Comparison of ENCODE assay signal across 8 cellular contexts in the genomic region with DNA sequence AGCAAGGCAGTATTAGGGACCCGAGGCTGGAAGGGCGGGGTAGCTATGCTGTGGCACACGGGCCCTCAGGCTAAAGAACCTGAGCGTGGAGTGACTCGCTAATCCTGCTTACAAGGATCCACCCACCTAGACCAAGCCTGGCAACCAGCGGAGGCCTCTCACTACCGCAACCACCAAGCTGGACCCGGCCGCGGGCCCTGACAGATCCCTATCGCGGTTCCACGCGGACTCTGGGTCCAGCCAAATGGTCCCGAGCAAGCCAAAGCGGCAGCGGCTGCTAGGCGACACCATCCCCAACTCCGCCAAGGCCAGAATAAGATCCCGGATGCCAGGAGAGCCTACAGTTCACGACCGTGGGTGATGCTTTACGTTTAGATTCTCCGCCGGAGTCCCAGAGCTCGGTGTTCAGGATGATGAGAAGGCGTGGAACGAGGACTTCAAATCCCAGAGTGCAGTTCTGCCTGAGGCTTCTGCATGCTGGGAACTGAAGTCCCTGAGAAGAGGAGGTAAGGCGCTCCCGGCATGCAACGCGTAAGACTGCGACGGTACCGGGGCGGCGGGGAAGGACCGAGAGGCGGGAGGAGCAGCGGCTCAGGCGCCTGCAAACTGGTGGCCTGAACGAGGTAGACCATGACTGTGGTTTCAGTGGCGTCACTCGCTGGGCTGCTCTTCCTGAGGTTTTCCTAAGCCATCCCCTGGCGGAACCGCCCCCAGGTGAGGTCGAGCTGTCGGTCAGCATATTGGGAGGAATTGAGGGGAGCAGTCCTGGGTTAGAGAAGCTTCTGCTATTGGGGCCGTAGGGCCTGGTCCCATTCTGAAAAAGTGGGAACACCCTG. TPM values are rescaled to one million over a fixed set of nuclear protein-coding genes. Genes with fewer than 3 reads are reported as not detected.
DNase-seq lines count a peak whose midpoint lies in the region; ATAC-seq and TF ChIP-seq lines count a peak whose summit lies in the region.

A gene with protein sequence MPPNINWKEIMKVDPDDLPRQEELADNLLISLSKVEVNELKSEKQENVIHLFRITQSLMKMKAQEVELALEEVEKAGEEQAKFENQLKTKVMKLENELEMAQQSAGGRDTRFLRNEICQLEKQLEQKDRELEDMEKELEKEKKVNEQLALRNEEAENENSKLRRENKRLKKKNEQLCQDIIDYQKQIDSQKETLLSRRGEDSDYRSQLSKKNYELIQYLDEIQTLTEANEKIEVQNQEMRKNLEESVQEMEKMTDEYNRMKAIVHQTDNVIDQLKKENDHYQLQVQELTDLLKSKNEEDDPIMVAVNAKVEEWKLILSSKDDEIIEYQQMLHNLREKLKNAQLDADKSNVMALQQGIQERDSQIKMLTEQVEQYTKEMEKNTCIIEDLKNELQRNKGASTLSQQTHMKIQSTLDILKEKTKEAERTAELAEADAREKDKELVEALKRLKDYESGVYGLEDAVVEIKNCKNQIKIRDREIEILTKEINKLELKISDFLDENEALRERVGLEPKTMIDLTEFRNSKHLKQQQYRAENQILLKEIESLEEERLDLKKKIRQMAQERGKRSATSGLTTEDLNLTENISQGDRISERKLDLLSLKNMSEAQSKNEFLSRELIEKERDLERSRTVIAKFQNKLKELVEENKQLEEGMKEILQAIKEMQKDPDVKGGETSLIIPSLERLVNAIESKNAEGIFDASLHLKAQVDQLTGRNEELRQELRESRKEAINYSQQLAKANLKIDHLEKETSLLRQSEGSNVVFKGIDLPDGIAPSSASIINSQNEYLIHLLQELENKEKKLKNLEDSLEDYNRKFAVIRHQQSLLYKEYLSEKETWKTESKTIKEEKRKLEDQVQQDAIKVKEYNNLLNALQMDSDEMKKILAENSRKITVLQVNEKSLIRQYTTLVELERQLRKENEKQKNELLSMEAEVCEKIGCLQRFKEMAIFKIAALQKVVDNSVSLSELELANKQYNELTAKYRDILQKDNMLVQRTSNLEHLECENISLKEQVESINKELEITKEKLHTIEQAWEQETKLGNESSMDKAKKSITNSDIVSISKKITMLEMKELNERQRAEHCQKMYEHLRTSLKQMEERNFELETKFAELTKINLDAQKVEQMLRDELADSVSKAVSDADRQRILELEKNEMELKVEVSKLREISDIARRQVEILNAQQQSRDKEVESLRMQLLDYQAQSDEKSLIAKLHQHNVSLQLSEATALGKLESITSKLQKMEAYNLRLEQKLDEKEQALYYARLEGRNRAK (N-terminal part only) (minus strand): TSS at position 315 of the 836 bp plus-strand sequence. CDS start 781 bp downstream, outside the sequence.
A gene (plus strand): TSS at position 534 of the 836 bp plus-strand sequence. CDS start 6,009 bp downstream, outside the sequence.

- H3K9me3 Mint-ChIP-seq in natural killer cell, result no peaks in the 10 kb centered on the region

- peak within 1 kb of the TSS; percentile 90 to 91 for H3K27ac Mint-ChIP-seq in natural killer cell

- no peaks in the 10 kb centered on the region for H3K36me3 ChIP-seq in H7 (replicated peaks; ENCODE audit: control insufficient read depth, insufficient read depth, low read length)
- H3K36me3 ChIP-seq in Loucy (ENCODE audit: insufficient read depth, low read length), result no peaks in the 10 kb centered on the region
- peaks cover 30% of the 10 kb centered on the region for H3K36me3 ChIP-seq in RWPE2 (ENCODE audit: low read depth)

- peaks cover 26% of the 10 kb centered on the region for H3K79me2 ChIP-seq in Loucy (ENCODE audit: insufficient read depth, low read length)

- H3K4me3 Mint-ChIP-seq in natural killer cell, result peak within 1 kb of the TSS; percentile 98

- TF ChIP-seq CTCF in Loucy (conservative IDR thresholded peaks at IDR 0.05; ENCODE audit: low read length) (no peak), RWPE2 (IDR thresholded peaks at IDR 0.05; ENCODE audit: poor library complexity, severe bottlenecking) (no peak), fibroblast of pulmonary artery (IDR thresholded peaks at IDR 0.05; ENCODE audit: low read length, missing control alignments) (no peak), natural killer cell (IDR thresholded peaks at IDR 0.05) (no peak)

- H3K9ac ChIP-seq in Loucy (ENCODE audit: low read depth, low read length, poor library complexity, severe bottlenecking), result peak within 1 kb of the TSS; percentile 77

- H3K4me1 Mint-ChIP-seq in natural killer cell, result peaks cover 25 to 49% of the 10 kb centered on the region in 2 donors

- H2AFZ ChIP-seq in Loucy (ENCODE audit: low read length), result peak within 1 kb of the TSS; percentile 90

- no peaks in the 10 kb centered on the region for H4K20me1 ChIP-seq in Loucy (ENCODE audit: insufficient read depth, low read length, poor library complexity, severe bottlenecking)

- no peaks in the 10 kb centered on the region for H3F3A ChIP-seq in Loucy (ENCODE audit: low read depth)

- peak; percentile 94 for ATAC-seq in RWPE2 (ENCODE audit: low read depth)
- ATAC-seq in natural killer cell, result peak; percentile 95 to 99 (median 96)

- intact Hi-C loops in natural killer cell (cut with micrococcal nuclease), result loop anchor here (1.0 to 5.0 kb wide), 2 partner anchors 107 to 1385 kb away; a partner anchor contains a TSS

- no peaks in the 10 kb centered on the region for H3K36me3 Mint-ChIP-seq in natural killer cell

- H3K9me3 ChIP-seq in Loucy (ENCODE audit: insufficient read depth, low read depth, low read length) (no peaks in the 10 kb centered on the region), RWPE2 (ENCODE audit: severe bottlenecking) (no peaks in the 10 kb centered on the region)

- H3K27me3 Mint-ChIP-seq in natural killer cell (ENCODE audit: low read depth in 2 of 2), result no peaks in the 10 kb centered on the region

- DNase-seq in ELR (ENCODE audit: low read depth) (peak; percentile 100), H7 (peak; percentile 71), RWPE2 (ENCODE audit: low spot score) (peak; percentile 96), fibroblast of pulmonary artery (ENCODE audit: low read depth) (peak; percentile 100), natural killer cell (peak; percentile 82)
- DNase-seq in activated effector memory CD4-positive, alpha-beta T cell treated with Interleukin-2 at 50 U/mL for 16 hours, result peak; percentile 87
- peak; percentile 88 to 95 (median 94) for DNase-seq in stimulated activated naive CD4-positive, alpha-beta T cell (lab: John Stamatoyannopoulos, UW)

- H3K27me3 ChIP-seq in H7 (ENCODE audit: control insufficient read depth, insufficient read depth, low read length), result no peaks in the 10 kb centered on the region
- no peaks in the 10 kb centered on the region for H3K27me3 ChIP-seq in Loucy (ENCODE audit: insufficient read depth, low read length, poor library complexity, severe bottlenecking)
- H3K27me3 ChIP-seq in RWPE2 (ENCODE audit: insufficient read depth, poor library complexity, severe bottlenecking), result no peaks in the 10 kb centered on the region

- H3K27ac ChIP-seq in RWPE2 (ENCODE audit: poor library complexity, severe bottlenecking), result peak within 1 kb of the TSS; percentile 45

- peak within 1 kb of the TSS; percentile 85 for H3K4me3 ChIP-seq in H7 (ENCODE audit: insufficient read depth, low read depth, low read length)
- peak within 1 kb of the TSS; percentile 85 for H3K4me3 ChIP-seq in Loucy (ENCODE audit: low read length, poor library complexity, severe bottlenecking)
- peak within 1 kb of the TSS; percentile 66 for H3K4me3 ChIP-seq in RWPE2 (ENCODE audit: severe bottlenecking)
- H3K4me3 ChIP-seq in fibroblast of pulmonary artery (replicated peaks; ENCODE audit: low read depth, low read length), result peak within 1 kb of the TSS; percentile 83

- H3K9me2 ChIP-seq in Loucy (replicated peaks; ENCODE audit: low read depth, low read length), result no peaks in the 10 kb centered on the region

- H3K4me2 ChIP-seq in Loucy (ENCODE audit: low read depth, low read length, poor library complexity, severe bottlenecking), result peak within 1 kb of the TSS; percentile 92

- H3K4me1 ChIP-seq in Loucy (ENCODE audit: insufficient read depth, low read length, poor library complexity, severe bottlenecking) (peaks cover 42% of the 10 kb centered on the region), RWPE2 (ENCODE audit: insufficient read depth, poor library complexity, severe bottlenecking) (peaks cover 25% of the 10 kb centered on the region)

RNA-seq across cellular contexts. Expression of the first gene that starts in this region (rescaled TPM):
- 2.9 and 5.8 TPM in 2 replicates for total RNA-seq in H7 (2014; rRNA removed; shearing (Covaris generic))
- total RNA-seq in natural killer cell, result 10 to 100 TPM; 14.3 to 23.6 (median 18.7) TPM

RNA-seq across cellular contexts. Expression of the second gene that starts in this region (rescaled TPM):
- total RNA-seq in H7 (2014; rRNA removed; shearing (Covaris generic)), result 34.7 and 35.4 TPM in 2 replicates
- 1 to 10 TPM; 5.0 to 6.2 (median 5.3) TPM for total RNA-seq in natural killer cell

Comparison
In these comparisons a context has a peak if more than half of its experiments do, and no peak if none do; other contexts are left out.
1. Peak in every context shown above with its lines: DNase-seq, ATAC-seq, H3K4me3 ChIP-seq and H3K27ac ChIP-seq.